In the genomic region with DNA sequence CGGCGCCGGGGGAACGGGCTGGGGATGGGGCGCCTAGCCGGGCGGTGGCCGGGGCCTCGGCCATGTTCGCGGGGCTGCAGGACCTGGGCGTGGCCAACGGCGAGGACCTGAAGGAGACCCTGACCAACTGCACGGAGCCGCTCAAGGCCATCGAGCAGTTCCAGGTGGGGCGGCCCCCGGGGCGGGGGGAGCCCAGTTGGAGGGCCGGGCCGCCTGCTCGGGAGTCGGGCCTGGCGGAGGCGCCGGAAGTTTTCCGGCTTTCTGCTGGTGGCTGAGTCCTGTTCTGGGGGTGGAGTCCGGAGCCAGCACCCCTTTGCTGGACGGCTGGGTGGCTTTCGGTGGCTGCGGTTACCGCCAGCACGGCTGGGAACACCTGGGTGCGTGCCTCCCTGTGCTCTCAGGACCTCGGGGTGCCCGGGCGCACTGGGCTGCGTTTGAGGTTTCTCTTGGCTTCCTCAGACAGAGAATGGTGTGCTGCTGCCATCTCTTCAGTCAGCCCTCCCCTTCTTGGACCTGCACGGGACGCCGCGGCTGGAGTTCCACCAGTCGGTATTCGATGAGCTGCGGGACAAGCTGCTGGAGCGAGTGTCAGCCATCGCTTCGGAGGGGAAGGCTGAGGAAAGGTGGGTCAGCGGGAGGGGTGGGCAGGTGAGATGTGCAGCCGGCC, we compare ENCODE assay signal across 8 cellular contexts. TPM values are rescaled to one million over a fixed set of nuclear protein-coding genes. Genes with fewer than 3 reads are reported as not detected.
A peak's percentile ranks its signal among the peaks of the same experiment; 100 is the strongest.
DNase-seq lines count a peak whose midpoint lies in the region; ATAC-seq, FAIRE-seq and TF ChIP-seq lines count a peak whose summit lies in the region.

No MANE protein-coding gene starts in this region.

- ATAC-seq in activated T-helper 17 cell treated with anti-CD3 and anti-CD28 coated beads, Interleukin-2, amount 50 U/mL, for 72 hours (replicated peaks) = no peak
- ATAC-seq in HG03039 (IDR thresholded peaks at IDR 0.05; ENCODE audit: unreplicated experiment) = no peak

- TF ChIP-seq CTCF in 22Rv1 (IDR thresholded peaks at IDR 0.05) = no peak
- no peak for TF ChIP-seq CTCF in hepatocyte (IDR thresholded peaks at IDR 0.05; ENCODE audit: poor library complexity)

- peaks cover 7% of the 10 kb centered on the region for H4K20me1 ChIP-seq in hepatocyte (ENCODE audit: insufficient read depth, poor library complexity, severe bottlenecking)

- H3K9me2 ChIP-seq in hepatocyte (replicated peaks; ENCODE audit: insufficient read depth) = no peaks in the 10 kb centered on the region

- DNase-seq in GM18507 (ENCODE audit: extremely low spot score, insufficient read length, low read depth) (no peak), HT1080 (ENCODE audit: low read depth) (peak; percentile 38), hepatocyte (ENCODE audit: low spot score) (peak; percentile 77), skeletal muscle cell (ENCODE audit: low read depth) (no peak), T-helper 9 cell (no peak)

- H3K36me3 Mint-ChIP-seq in activated T-helper 17 cell treated with anti-CD3 and anti-CD28 coated beads, Interleukin-2, amount 50 U/mL, for 72 hours (ENCODE audit: low read depth) = peaks cover 40% of the 10 kb centered on the region

- H3K79me2 ChIP-seq in hepatocyte = peaks cover 20% of the 10 kb centered on the region

- peak overlapping the region; percentile 98 for H3K4me2 ChIP-seq in hepatocyte

- H3K4me3 ChIP-seq in hepatocyte = peak overlapping the region; percentile 80
- peak overlapping the region; percentile 95 for H3K4me3 ChIP-seq in skeletal muscle cell (ENCODE audit: low read depth, low read length)

- no peak overlapping the region for H3K27ac Mint-ChIP-seq in activated T-helper 17 cell treated with anti-CD3 and anti-CD28 coated beads, Interleukin-2, amount 50 U/mL, for 72 hours

- peak overlapping the region; percentile 94 for H3K27ac ChIP-seq in 22Rv1
- peak overlapping the region; percentile 52 for H3K27ac ChIP-seq in hepatocyte

- FAIRE-seq in GM18507 (lab: Jason Lieb, UNC) = peak; percentile 70

- no peaks in the 10 kb centered on the region for H3K9me3 ChIP-seq in hepatocyte (ENCODE audit: low read depth)

- no peaks in the 10 kb centered on the region for H3K27me3 Mint-ChIP-seq in activated T-helper 17 cell treated with anti-CD3 and anti-CD28 coated beads, Interleukin-2, amount 50 U/mL, for 72 hours

- peaks cover 15% of the 10 kb centered on the region for H3K4me1 ChIP-seq in hepatocyte (ENCODE audit: insufficient read depth)

- H3K36me3 ChIP-seq in hepatocyte (replicated peaks; ENCODE audit: insufficient read depth, low read depth) = no peaks in the 10 kb centered on the region

- peak overlapping the region; percentile 78 for H2AFZ ChIP-seq in hepatocyte

- peaks cover 4% of the 10 kb centered on the region for H3K4me1 Mint-ChIP-seq in activated T-helper 17 cell treated with anti-CD3 and anti-CD28 coated beads, Interleukin-2, amount 50 U/mL, for 72 hours

- no peaks in the 10 kb centered on the region for H3K27me3 ChIP-seq in hepatocyte

- peak overlapping the region; percentile 85 for H3K4me3 Mint-ChIP-seq in activated T-helper 17 cell treated with anti-CD3 and anti-CD28 coated beads, Interleukin-2, amount 50 U/mL, for 72 hours

- 7% methylated on average over 23 of the region's 51 CpGs for WGBS in hepatocyte (ENCODE audit: low lambda C conversion rate, missing lambda C conversion rate)

- no peaks in the 10 kb centered on the region for H3K9me3 Mint-ChIP-seq in activated T-helper 17 cell treated with anti-CD3 and anti-CD28 coated beads, Interleukin-2, amount 50 U/mL, for 72 hours

RNA-seq across cellular contexts. Expression of a gene that starts 0.5 kb away (rescaled TPM):
- total RNA-seq in HT1080 (2014; rRNA removed; shearing (Covaris generic)) = 78.8 and 83.3 TPM in 2 replicates
- polyA plus RNA-seq in HT1080 (2015; cell fraction: cytosol; rRNA removed) = 60.1 and 62.8 TPM in 2 replicates
- polyA plus RNA-seq in HT1080 (2015; cell fraction: nucleus; rRNA removed) = 47.3 and 50.0 TPM in 2 replicates
- total RNA-seq in activated T-helper 17 cell treated with anti-CD3 and anti-CD28 coated beads, Interleukin-2, amount 50 U/mL, for 72 hours = 10 to 100 TPM; 43.6 to 78.0 TPM
- 36.4 and 41.4 TPM in 2 replicates for total RNA-seq in hepatocyte
- polyA plus RNA-seq in hepatocyte = 61.1 and 63.5 TPM in 2 replicates

RNA-seq across cellular contexts. Expression of a gene that starts 4.5 kb away (rescaled TPM):
- total RNA-seq in HT1080 (2014; rRNA removed; shearing (Covaris generic)) = not detected in 2 replicates
- not detected in 2 replicates for polyA plus RNA-seq in HT1080 (2015; cell fraction: cytosol; rRNA removed)
- not detected in 2 replicates for polyA plus RNA-seq in HT1080 (2015; cell fraction: nucleus; rRNA removed)
- total RNA-seq in activated T-helper 17 cell treated with anti-CD3 and anti-CD28 coated beads, Interleukin-2, amount 50 U/mL, for 72 hours = not detected
- total RNA-seq in hepatocyte = not detected in 2 replicates
- 1.5 and 2.5 TPM in 2 replicates for polyA plus RNA-seq in hepatocyte

RNA-seq across cellular contexts. Expression of a gene that starts 14.5 kb away (rescaled TPM):
- 624 and 993 TPM in 2 replicates for total RNA-seq in HT1080 (2014; rRNA removed; shearing (Covaris generic))
- 942 and 960 TPM in 2 replicates for polyA plus RNA-seq in HT1080 (2015; cell fraction: cytosol; rRNA removed)
- 1,205 and 1,385 TPM in 2 replicates for polyA plus RNA-seq in HT1080 (2015; cell fraction: nucleus; rRNA removed)
- total RNA-seq in activated T-helper 17 cell treated with anti-CD3 and anti-CD28 coated beads, Interleukin-2, amount 50 U/mL, for 72 hours = 100 to 1,000 TPM; 232 to 372 TPM
- 309 and 313 TPM in 2 replicates for total RNA-seq in hepatocyte
- 388 and 446 TPM in 2 replicates for polyA plus RNA-seq in hepatocyte

RNA-seq across cellular contexts. Expression of a gene that starts 21.9 kb away (rescaled TPM):
- 66.1 and 74.7 TPM in 2 replicates for total RNA-seq in HT1080 (2014; rRNA removed; shearing (Covaris generic))
- polyA plus RNA-seq in HT1080 (2015; cell fraction: cytosol; rRNA removed) = 49.1 and 50.4 TPM in 2 replicates
- 47.9 and 51.4 TPM in 2 replicates for polyA plus RNA-seq in HT1080 (2015; cell fraction: nucleus; rRNA removed)
- total RNA-seq in activated T-helper 17 cell treated with anti-CD3 and anti-CD28 coated beads, Interleukin-2, amount 50 U/mL, for 72 hours = 10 to 100 TPM in 1 of 2 donors, 1 to 10 TPM in 1; 4.9 to 11.5 TPM
- total RNA-seq in hepatocyte = 13.7 and 14.4 TPM in 2 replicates
- 8.0 and 10.1 TPM in 2 replicates for polyA plus RNA-seq in hepatocyte

RNA-seq across cellular contexts. Expression of a gene that starts 24.9 kb away (rescaled TPM):
- total RNA-seq in HT1080 (2014; rRNA removed; shearing (Covaris generic)) = not detected in 2 replicates
- 0.03 TPM in 1 of 2 replicates, not detected in the other for polyA plus RNA-seq in HT1080 (2015; cell fraction: cytosol; rRNA removed)
- polyA plus RNA-seq in HT1080 (2015; cell fraction: nucleus; rRNA removed) = 0.19 TPM in 1 of 2 replicates, not detected in the other
- total RNA-seq in activated T-helper 17 cell treated with anti-CD3 and anti-CD28 coated beads, Interleukin-2, amount 50 U/mL, for 72 hours = not detected
- total RNA-seq in hepatocyte = 1.8 and 2.7 TPM in 2 replicates
- polyA plus RNA-seq in hepatocyte = 2.1 and 4.7 TPM in 2 replicates

Comparison
In these comparisons a context has a peak if more than half of its experiments do, and no peak if none do; other contexts are left out.
1. DNase-seq: peak in HT1080 (single experiment) and hepatocyte (single experiment); none in GM18507 (single experiment), skeletal muscle cell (single experiment) and T-helper 9 cell (single experiment).